23 cellular contexts compared by ENCODE assay signal in the genomic region with DNA sequence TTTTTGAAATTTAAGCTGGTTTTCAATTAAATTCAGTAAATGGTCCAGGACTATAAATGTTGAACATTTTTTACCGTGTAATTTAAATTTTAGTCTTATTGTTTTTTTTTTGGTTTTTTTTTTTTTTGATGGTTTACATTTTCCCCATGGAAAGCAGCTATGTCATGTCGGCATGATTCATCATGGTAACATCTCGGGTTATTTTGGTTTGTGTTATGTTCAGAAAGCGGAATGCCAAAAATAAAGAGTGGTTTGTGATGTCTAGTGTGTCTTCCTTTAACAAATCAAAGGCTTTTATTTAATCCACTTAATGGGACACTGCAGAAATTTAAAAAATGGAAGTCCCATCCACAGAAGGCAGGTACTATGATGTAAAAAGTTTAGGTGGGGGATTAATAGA. TPM values are rescaled to one million over a fixed set of nuclear protein-coding genes. Genes with fewer than 3 reads are reported as not detected.
A peak's percentile ranks its signal among the peaks of the same experiment; 100 is the strongest.
DNase-seq lines count a peak whose midpoint lies in the region; ATAC-seq, FAIRE-seq and TF ChIP-seq lines count a peak whose summit lies in the region.
"Had no signal": no experiment of that assay in that cellular context is flagged by ENCODE, and none has a peak within 500 bp of the region (broad histone marks: within the 10 kb centered on the region; RNA-seq: fewer than 3 reads in every experiment).

No MANE protein-coding gene starts in this region.

- H3K9ac ChIP-seq in mesenchymal stem cell (ENCODE audit: low read length): no peak overlapping the region

- no peak overlapping the region for H3K4me2 ChIP-seq in mesenchymal stem cell (ENCODE audit: low read length, poor library complexity, severe bottlenecking)

- no peak overlapping the region for H2BK5ac ChIP-seq in mesenchymal stem cell (ENCODE audit: low read depth, low read length, poor library complexity, severe bottlenecking)

- no peaks in the 10 kb centered on the region for H3K36me3 ChIP-seq in brain microvascular endothelial cell (replicated peaks)
- H3K36me3 ChIP-seq in mesenchymal stem cell (ENCODE audit: control insufficient read depth in 1 of 2, insufficient read depth in 2 of 2, low read depth in 1 of 2, low read length in 2 of 2): peaks cover 0 to 4% of the 10 kb centered on the region in 2 experiments
- H3K36me3 ChIP-seq: heart right ventricle had no signal

- no peak overlapping the region for H3K4ac ChIP-seq in mesenchymal stem cell (ENCODE audit: low read depth in 1 of 2, low read length in 2 of 2)

- TF ChIP-seq CTCF in AG04449 (IDR thresholded peaks at IDR 0.05; ENCODE audit: insufficient read depth, low read length, missing control alignments) (no peak), brain microvascular endothelial cell (IDR thresholded peaks at IDR 0.05; ENCODE audit: low read depth, low read length, missing control alignments) (no peak)

- H3K23ac ChIP-seq in mesenchymal stem cell (ENCODE audit: low read length in 2 of 2): no peak overlapping the region

- no peak overlapping the region for H4K8ac ChIP-seq in mesenchymal stem cell (ENCODE audit: low read length)

- H3K4me3 ChIP-seq in AG04449 (ENCODE audit: low read depth, low read length): no peak overlapping the region
- no peak overlapping the region for H3K4me3 ChIP-seq in brain microvascular endothelial cell (ENCODE audit: low read depth, low read length)
- H3K4me3 ChIP-seq in mesenchymal stem cell (ENCODE audit: insufficient read depth in 1 of 2, low read depth in 1 of 2, low read length in 2 of 2): no peak overlapping the region
- H3K4me3 ChIP-seq: GM12878, heart right ventricle, spleen had no signal

- WGBS in mesenchymal stem cell: 76% methylated on average over 1 of the region's 4 CpGs

- CTCF ChIA-PET in AG04449 (lab: Yijun Ruan, JAX): interaction anchor here (0.8 to 2.1 kb wide), 3 partner anchors 119 to 525 kb away, joined by 3 to 5 read pairs (median 3); no protein-coding TSS in a partner anchor

- no peak for ATAC-seq in left ventricle myocardium superior
- no peak for ATAC-seq in GM18907 (IDR thresholded peaks at IDR 0.05; ENCODE audit: unreplicated experiment)
- no peak for ATAC-seq in HG03108 (IDR thresholded peaks at IDR 0.05; ENCODE audit: unreplicated experiment)
- ATAC-seq: activated naive CD8-positive, alpha-beta T cell treated with anti-CD3 and anti-CD28 coated beads, Interleukin-2, amount 50 U/mL, for 24 hours; GM12878; heart right ventricle; T-cell had no signal

- no peak overlapping the region for H2AK5ac ChIP-seq in mesenchymal stem cell (ENCODE audit: low read length, severe bottlenecking)

- peak overlapping the region; percentile 52 for H3K27ac ChIP-seq in brain microvascular endothelial cell
- no peak overlapping the region for H3K27ac ChIP-seq in mesenchymal stem cell (ENCODE audit: low read length, poor library complexity, severe bottlenecking)
- H3K27ac ChIP-seq: heart right ventricle, spleen had no signal

- H3K18ac ChIP-seq in mesenchymal stem cell (ENCODE audit: low read depth in 1 of 2, low read length in 2 of 2): no peak overlapping the region

- no peak overlapping the region for H2BK120ac ChIP-seq in mesenchymal stem cell (ENCODE audit: low read depth, low read length)

- H3K79me1 ChIP-seq in mesenchymal stem cell (replicated peaks; ENCODE audit: low read length, poor library complexity, severe bottlenecking): peaks cover 3% of the 10 kb centered on the region

- POLR2A ChIA-PET in AG04449 (lab: Yijun Ruan, JAX): no interaction called here

- H3K27me3 ChIP-seq in brain microvascular endothelial cell (replicated peaks): no peaks in the 10 kb centered on the region
- H3K27me3 ChIP-seq in mesenchymal stem cell (ENCODE audit: control insufficient read depth in 1 of 2, insufficient read depth in 1 of 2, low read length in 2 of 2): no peaks in the 10 kb centered on the region
- H3K27me3 ChIP-seq: heart right ventricle, spleen had no signal

- in situ Hi-C loops in brain microvascular endothelial cell (cut with HindIII; ENCODE audit: low pct_ligation_motif_present, low sequenced_read_pairs): no loop called here

- no peak overlapping the region for H2AFZ ChIP-seq in mesenchymal stem cell (ENCODE audit: low read depth, low read length)

- H3K4me1 ChIP-seq in mesenchymal stem cell (ENCODE audit: control insufficient read depth, insufficient read depth, low read depth, low read length): peaks cover 8% of the 10 kb centered on the region
- H3K4me1 ChIP-seq: heart right ventricle had no signal

- H4K91ac ChIP-seq in mesenchymal stem cell (ENCODE audit: low read length): no peak overlapping the region

- FAIRE-seq in HTR-8/SVneo (lab: Jason Lieb, UNC): no peak
- FAIRE-seq: GM12878 had no signal

- DNase-seq in AG04449 (ENCODE audit: low read depth, low spot score): peak; percentile 29
- peak; percentile 3 for DNase-seq in HTR-8/SVneo (ENCODE audit: insufficient read length, low spot score)
- DNase-seq in brain microvascular endothelial cell: peak; percentile 71
- DNase-seq in mesenchymal stem cell: peak; percentile 54
- DNase-seq in left ventricle myocardium superior: no peak
- no peak for DNase-seq in head of caudate nucleus
- DNase-seq: 8988T; activated CD4-positive, alpha-beta T cell treated with anti-CD3 and anti-CD28 coated beads, Interleukin-2, amount 10 ng/mL, durations not matched to agents 24 days and 14 days; activated naive CD8-positive, alpha-beta T cell treated with anti-CD3 and anti-CD28 coated beads, Interleukin-2, amount 50 U/mL, for 24 hours; effector memory CD4-positive, alpha-beta T cell; GOT3; heart right ventricle; immature natural killer cell; NCI-H187; NCI-H2227 treated with DMSO at 0.1 percent for 48 hours; NCI-H774; Right ventricle myocardium superior; spleen; stimulated activated CD4-positive, alpha-beta T cell treated with anti-CD3 and anti-CD28 coated beads, Interleukin-4, amount 100 ng/mL, for 24 hours; T-cell had no signal

- no peak overlapping the region for H3K14ac ChIP-seq in mesenchymal stem cell (ENCODE audit: low read length in 2 of 2)

- H2BK15ac ChIP-seq in mesenchymal stem cell (ENCODE audit: low read depth, poor library complexity, severe bottlenecking): no peak overlapping the region

- no peaks in the 10 kb centered on the region for H3K9me3 ChIP-seq in mesenchymal stem cell (ENCODE audit: control insufficient read depth, low read length)
- H3K9me3 ChIP-seq: heart right ventricle, spleen had no signal

- intact Hi-C loops in left ventricle myocardium superior (cut with micrococcal nuclease) (no loop called here), head of caudate nucleus (cut with DNase I) (no loop called here)

- no peak overlapping the region for H2BK12ac ChIP-seq in mesenchymal stem cell (ENCODE audit: low read length in 2 of 2)

RNA-seq across cellular contexts. Expression of a gene that starts 58.5 kb away (rescaled TPM):
- polyA plus RNA-seq in mesenchymal stem cell (2013, experiment 1 of 2): 13.5 TPM
- 14.5 TPM for polyA plus RNA-seq in mesenchymal stem cell (2013, experiment 2 of 2)
- 13.8 TPM for total RNA-seq in left ventricle myocardium superior

Comparison
In these comparisons a context has a peak if more than half of its experiments do, and no peak if none do; other contexts are left out.
1. DNase-seq: peak in AG04449 (single experiment), HTR-8/SVneo (single experiment), brain microvascular endothelial cell (single experiment) and mesenchymal stem cell (single experiment); none in left ventricle myocardium superior (single experiment) and head of caudate nucleus (0 of 42).